ENCODE assay signal across 1 cellular context in the genomic region with DNA sequence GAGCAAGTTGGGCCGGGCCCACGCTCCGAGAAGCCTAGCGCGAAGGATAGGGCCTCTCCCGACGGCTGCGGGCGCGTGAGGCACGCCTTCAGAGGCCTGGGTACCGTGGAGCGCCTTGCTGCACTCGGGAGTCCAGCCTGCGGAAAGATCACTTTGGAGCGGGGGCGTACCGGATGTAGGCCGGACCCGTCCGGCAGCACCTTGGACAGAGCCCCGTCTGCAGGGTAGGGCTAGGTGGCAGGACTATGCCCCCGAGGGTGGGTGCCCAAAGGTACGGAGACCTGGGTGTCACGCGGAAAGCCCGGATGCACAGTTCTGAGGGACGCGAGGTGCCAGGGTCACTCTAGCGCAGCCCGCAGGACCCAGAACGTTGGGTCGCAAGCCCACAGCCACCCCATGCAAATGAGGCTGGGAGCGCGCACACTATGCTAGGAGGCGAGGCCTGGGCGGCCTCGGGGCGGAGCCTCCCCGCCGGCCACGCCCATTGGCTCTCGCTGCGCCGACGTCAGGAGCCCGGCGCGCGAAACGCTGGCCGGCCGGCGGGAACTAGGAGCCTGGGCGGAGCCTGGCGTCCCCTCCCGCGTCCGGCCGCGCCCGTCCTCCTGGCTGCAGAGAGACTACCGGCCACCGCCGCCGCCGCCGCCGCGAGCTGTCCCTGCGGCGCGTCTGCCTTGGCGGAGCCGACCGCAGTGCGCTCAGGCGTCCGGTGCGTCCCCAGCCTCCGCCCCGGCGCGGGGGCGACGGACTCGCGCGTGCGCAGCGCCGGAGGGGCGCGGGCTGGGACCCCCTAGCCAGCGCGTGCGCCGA.
TF ChIP-seq lines count a peak whose summit lies in the region.

A gene (plus strand): TSS at position 611 of the 807 bp plus-strand sequence. CDS start 327 bp downstream, outside the sequence.

TF ChIP-seq in GM12878, 131 proteins besides CTCF, POLR2A, EP300 and RAD21 (continued from another document and continues in another):
- TF ChIP-seq, protein P1, sequence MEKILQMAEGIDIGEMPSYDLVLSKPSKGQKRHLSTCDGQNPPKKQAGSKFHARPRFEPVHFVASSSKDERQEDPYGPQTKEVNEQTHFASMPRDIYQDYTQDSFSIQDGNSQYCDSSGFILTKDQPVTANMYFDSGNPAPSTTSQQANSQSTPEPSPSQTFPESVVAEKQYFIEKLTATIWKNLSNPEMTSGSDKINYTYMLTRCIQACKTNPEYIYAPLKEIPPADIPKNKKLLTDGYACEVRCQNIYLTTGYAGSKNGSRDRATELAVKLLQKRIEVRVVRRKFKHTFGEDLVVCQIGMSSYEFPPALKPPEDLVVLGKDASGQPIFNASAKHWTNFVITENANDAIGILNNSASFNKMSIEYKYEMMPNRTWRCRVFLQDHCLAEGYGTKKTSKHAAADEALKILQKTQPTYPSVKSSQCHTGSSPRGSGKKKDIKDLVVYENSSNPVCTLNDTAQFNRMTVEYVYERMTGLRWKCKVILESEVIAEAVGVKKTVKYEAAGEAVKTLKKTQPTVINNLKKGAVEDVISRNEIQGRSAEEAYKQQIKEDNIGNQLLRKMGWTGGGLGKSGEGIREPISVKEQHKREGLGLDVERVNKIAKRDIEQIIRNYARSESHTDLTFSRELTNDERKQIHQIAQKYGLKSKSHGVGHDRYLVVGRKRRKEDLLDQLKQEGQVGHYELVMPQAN (conservative IDR thresholded peaks at IDR 0.05): peak; percentile 98
- TF ChIP-seq ZNF217 (IDR thresholded peaks at IDR 0.05) (0 out of 2 replicates have a peak, but pooled peaks have one; percentile 21), SMAD1 (IDR thresholded peaks at IDR 0.05; ENCODE audit: low read depth, partially characterized antibody) (no peak), PAX5 (IDR thresholded peaks at IDR 0.05; ENCODE audit: borderline replicate concordance, low read depth, low read length) (peak; percentile 67; the same call in 1 of the 2 replicates), NBN (IDR thresholded peaks at IDR 0.05) (peak; percentile 92), GATAD2B (conservative IDR thresholded peaks at IDR 0.05; ENCODE audit: low read depth) (peak; percentile 60; the same call in 1 of the 2 replicates), LARP7 (IDR thresholded peaks at IDR 0.05) (peak; percentile 39; the same call in 1 of the 2 replicates), FOS (IDR thresholded peaks at IDR 0.05; ENCODE audit: borderline replicate concordance, extremely low read depth, insufficient read length) (no peak), POU2F2 (IDR thresholded peaks at IDR 0.05; ENCODE audit: borderline replicate concordance, low read depth, low read length) (peak; percentile 89; the same call in 2 of the 3 replicates), HDAC2 (IDR thresholded peaks at IDR 0.05) (no peak), ETV6 (conservative IDR thresholded peaks at IDR 0.05 in 1 of 2, IDR thresholded peaks at IDR 0.05 in 1 of 2; ENCODE audit: borderline replicate concordance in 1 of 2, low read depth in 1 of 2) (no peak), SIN3A (IDR thresholded peaks at IDR 0.05; ENCODE audit: low read depth, low read length) (peak; percentile 96), RFX5 (IDR thresholded peaks at IDR 0.05; ENCODE audit: low read depth, low read length) (0 out of 2 replicates have a peak, but pooled peaks have one; percentile 41), ATF7 (IDR thresholded peaks at IDR 0.05; ENCODE audit: low read depth) (peak; percentile 35; the same call in 1 of the 2 replicates), MTA2 (IDR thresholded peaks at IDR 0.05; ENCODE audit: low read depth) (peak; percentile 25; the same call in 1 of the 2 replicates), JUND (IDR thresholded peaks at IDR 0.05; ENCODE audit: low read depth, low read length) (0 out of 2 replicates have a peak, but pooled peaks have one; percentile 3), ZNF207 (IDR thresholded peaks at IDR 0.05; ENCODE audit: borderline replicate concordance) (0 out of 2 replicates have a peak, but pooled peaks have one; percentile 47), NR2F1 (conservative IDR thresholded peaks at IDR 0.05) (peak; percentile 73; the same call in 1 of the 2 replicates), CREB1 (IDR thresholded peaks at IDR 0.05; ENCODE audit: low read depth) (peak; percentile 71), IKZF2 (IDR thresholded peaks at IDR 0.05) (peak in 1 of 2 experiments; percentile 20; a peak in 1 of 4 replicates), CBFB (IDR thresholded peaks at IDR 0.05; ENCODE audit: low read depth) (peak; percentile 43; the same call in 1 of the 2 replicates), RCOR1 (conservative IDR thresholded peaks at IDR 0.05; ENCODE audit: low read depth, low read length) (peak; percentile 90; the same call in 1 of the 2 replicates), BHLHE40 (IDR thresholded peaks at IDR 0.05; ENCODE audit: borderline replicate concordance in 1 of 2, low read depth in 2 of 2, low read length in 1 of 2) (peak in 1 of 2 experiments; percentile 55; a peak in 1 of 4 replicates), MXI1 (IDR thresholded peaks at IDR 0.05; ENCODE audit: low read depth, low read length) (peak; percentile 86), KLF5 (IDR thresholded peaks at IDR 0.05; ENCODE audit: partially characterized antibody) (peak; percentile 25), EGR1 (IDR thresholded peaks at IDR 0.05; ENCODE audit: borderline replicate concordance in 1 of 2, low read depth in 2 of 2, low read length in 2 of 2) (peak; percentile 80 to 97), BACH1 (IDR thresholded peaks at IDR 0.05; ENCODE audit: borderline replicate concordance) (peak; percentile 72; the same call in 1 of the 2 replicates), NR2C1 (IDR thresholded peaks at IDR 0.05) (no peak), ZNF622 (IDR thresholded peaks at IDR 0.05) (no peak), DPF2 (IDR thresholded peaks at IDR 0.05) (peak; percentile 53), IKZF1 (conservative IDR thresholded peaks at IDR 0.05) (peak; percentile 64; the same call in 1 of the 2 replicates), RB1 (IDR thresholded peaks at IDR 0.05; ENCODE audit: borderline replicate concordance) (peak; percentile 99), CHD2 (IDR thresholded peaks at IDR 0.05; ENCODE audit: borderline replicate concordance, low read depth, low read length) (peak; percentile 9; the same call in 1 of the 2 replicates)
- TF ChIP-seq, protein P2, sequence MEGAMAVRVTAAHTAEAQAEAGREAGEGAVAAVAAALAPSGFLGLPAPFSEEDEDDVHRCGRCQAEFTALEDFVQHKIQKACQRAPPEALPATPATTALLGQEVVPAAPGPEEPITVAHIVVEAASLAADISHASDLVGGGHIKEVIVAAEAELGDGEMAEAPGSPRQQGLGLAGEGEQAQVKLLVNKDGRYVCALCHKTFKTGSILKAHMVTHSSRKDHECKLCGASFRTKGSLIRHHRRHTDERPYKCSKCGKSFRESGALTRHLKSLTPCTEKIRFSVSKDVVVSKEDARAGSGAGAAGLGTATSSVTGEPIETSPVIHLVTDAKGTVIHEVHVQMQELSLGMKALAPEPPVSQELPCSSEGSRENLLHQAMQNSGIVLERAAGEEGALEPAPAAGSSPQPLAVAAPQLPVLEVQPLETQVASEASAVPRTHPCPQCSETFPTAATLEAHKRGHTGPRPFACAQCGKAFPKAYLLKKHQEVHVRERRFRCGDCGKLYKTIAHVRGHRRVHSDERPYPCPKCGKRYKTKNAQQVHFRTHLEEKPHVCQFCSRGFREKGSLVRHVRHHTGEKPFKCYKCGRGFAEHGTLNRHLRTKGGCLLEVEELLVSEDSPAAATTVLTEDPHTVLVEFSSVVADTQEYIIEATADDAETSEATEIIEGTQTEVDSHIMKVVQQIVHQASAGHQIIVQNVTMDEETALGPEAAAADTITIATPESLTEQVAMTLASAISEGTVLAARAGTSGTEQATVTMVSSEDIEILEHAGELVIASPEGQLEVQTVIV (IDR thresholded peaks at IDR 0.05; ENCODE audit: borderline replicate concordance, partially characterized antibody): no peak
- TF ChIP-seq, protein P3, sequence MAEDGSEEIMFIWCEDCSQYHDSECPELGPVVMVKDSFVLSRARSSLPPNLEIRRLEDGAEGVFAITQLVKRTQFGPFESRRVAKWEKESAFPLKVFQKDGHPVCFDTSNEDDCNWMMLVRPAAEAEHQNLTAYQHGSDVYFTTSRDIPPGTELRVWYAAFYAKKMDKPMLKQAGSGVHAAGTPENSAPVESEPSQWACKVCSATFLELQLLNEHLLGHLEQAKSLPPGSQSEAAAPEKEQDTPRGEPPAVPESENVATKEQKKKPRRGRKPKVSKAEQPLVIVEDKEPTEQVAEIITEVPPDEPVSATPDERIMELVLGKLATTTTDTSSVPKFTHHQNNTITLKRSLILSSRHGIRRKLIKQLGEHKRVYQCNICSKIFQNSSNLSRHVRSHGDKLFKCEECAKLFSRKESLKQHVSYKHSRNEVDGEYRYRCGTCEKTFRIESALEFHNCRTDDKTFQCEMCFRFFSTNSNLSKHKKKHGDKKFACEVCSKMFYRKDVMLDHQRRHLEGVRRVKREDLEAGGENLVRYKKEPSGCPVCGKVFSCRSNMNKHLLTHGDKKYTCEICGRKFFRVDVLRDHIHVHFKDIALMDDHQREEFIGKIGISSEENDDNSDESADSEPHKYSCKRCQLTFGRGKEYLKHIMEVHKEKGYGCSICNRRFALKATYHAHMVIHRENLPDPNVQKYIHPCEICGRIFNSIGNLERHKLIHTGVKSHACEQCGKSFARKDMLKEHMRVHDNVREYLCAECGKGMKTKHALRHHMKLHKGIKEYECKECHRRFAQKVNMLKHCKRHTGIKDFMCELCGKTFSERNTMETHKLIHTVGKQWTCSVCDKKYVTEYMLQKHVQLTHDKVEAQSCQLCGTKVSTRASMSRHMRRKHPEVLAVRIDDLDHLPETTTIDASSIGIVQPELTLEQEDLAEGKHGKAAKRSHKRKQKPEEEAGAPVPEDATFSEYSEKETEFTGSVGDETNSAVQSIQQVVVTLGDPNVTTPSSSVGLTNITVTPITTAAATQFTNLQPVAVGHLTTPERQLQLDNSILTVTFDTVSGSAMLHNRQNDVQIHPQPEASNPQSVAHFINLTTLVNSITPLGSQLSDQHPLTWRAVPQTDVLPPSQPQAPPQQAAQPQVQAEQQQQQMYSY (CRISPR knock-in tag; IDR thresholded peaks at IDR 0.05): no peak
- TF ChIP-seq, protein P4, sequence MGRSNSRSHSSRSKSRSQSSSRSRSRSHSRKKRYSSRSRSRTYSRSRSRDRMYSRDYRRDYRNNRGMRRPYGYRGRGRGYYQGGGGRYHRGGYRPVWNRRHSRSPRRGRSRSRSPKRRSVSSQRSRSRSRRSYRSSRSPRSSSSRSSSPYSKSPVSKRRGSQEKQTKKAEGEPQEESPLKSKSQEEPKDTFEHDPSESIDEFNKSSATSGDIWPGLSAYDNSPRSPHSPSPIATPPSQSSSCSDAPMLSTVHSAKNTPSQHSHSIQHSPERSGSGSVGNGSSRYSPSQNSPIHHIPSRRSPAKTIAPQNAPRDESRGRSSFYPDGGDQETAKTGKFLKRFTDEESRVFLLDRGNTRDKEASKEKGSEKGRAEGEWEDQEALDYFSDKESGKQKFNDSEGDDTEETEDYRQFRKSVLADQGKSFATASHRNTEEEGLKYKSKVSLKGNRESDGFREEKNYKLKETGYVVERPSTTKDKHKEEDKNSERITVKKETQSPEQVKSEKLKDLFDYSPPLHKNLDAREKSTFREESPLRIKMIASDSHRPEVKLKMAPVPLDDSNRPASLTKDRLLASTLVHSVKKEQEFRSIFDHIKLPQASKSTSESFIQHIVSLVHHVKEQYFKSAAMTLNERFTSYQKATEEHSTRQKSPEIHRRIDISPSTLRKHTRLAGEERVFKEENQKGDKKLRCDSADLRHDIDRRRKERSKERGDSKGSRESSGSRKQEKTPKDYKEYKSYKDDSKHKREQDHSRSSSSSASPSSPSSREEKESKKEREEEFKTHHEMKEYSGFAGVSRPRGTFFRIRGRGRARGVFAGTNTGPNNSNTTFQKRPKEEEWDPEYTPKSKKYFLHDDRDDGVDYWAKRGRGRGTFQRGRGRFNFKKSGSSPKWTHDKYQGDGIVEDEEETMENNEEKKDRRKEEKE (IDR thresholded peaks at IDR 0.05): no peak
- TF ChIP-seq, protein P5, sequence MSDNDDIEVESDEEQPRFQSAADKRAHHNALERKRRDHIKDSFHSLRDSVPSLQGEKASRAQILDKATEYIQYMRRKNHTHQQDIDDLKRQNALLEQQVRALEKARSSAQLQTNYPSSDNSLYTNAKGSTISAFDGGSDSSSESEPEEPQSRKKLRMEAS (IDR thresholded peaks at IDR 0.05; ENCODE audit: low read depth, low read length): peak; percentile 68; the same call in 1 of the 2 replicates
- TF ChIP-seq, protein P6, sequence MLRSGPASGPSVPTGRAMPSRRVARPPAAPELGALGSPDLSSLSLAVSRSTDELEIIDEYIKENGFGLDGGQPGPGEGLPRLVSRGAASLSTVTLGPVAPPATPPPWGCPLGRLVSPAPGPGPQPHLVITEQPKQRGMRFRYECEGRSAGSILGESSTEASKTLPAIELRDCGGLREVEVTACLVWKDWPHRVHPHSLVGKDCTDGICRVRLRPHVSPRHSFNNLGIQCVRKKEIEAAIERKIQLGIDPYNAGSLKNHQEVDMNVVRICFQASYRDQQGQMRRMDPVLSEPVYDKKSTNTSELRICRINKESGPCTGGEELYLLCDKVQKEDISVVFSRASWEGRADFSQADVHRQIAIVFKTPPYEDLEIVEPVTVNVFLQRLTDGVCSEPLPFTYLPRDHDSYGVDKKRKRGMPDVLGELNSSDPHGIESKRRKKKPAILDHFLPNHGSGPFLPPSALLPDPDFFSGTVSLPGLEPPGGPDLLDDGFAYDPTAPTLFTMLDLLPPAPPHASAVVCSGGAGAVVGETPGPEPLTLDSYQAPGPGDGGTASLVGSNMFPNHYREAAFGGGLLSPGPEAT (IDR thresholded peaks at IDR 0.05; ENCODE audit: low read depth): peak; percentile 48; the same call in 1 of the 2 replicates
- TF ChIP-seq, protein P7, sequence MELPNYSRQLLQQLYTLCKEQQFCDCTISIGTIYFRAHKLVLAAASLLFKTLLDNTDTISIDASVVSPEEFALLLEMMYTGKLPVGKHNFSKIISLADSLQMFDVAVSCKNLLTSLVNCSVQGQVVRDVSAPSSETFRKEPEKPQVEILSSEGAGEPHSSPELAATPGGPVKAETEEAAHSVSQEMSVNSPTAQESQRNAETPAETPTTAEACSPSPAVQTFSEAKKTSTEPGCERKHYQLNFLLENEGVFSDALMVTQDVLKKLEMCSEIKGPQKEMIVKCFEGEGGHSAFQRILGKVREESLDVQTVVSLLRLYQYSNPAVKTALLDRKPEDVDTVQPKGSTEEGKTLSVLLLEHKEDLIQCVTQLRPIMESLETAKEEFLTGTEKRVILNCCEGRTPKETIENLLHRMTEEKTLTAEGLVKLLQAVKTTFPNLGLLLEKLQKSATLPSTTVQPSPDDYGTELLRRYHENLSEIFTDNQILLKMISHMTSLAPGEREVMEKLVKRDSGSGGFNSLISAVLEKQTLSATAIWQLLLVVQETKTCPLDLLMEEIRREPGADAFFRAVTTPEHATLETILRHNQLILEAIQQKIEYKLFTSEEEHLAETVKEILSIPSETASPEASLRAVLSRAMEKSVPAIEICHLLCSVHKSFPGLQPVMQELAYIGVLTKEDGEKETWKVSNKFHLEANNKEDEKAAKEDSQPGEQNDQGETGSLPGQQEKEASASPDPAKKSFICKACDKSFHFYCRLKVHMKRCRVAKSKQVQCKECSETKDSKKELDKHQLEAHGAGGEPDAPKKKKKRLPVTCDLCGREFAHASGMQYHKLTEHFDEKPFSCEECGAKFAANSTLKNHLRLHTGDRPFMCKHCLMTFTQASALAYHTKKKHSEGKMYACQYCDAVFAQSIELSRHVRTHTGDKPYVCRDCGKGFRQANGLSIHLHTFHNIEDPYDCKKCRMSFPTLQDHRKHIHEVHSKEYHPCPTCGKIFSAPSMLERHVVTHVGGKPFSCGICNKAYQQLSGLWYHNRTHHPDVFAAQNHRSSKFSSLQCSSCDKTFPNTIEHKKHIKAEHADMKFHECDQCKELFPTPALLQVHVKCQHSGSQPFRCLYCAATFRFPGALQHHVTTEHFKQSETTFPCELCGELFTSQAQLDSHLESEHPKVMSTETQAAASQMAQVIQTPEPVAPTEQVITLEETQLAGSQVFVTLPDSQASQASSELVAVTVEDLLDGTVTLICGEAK (IDR thresholded peaks at IDR 0.05; ENCODE audit: borderline replicate concordance): peak; percentile 79
